ENCODE assay signal across 9 cellular contexts in the genomic region with DNA sequence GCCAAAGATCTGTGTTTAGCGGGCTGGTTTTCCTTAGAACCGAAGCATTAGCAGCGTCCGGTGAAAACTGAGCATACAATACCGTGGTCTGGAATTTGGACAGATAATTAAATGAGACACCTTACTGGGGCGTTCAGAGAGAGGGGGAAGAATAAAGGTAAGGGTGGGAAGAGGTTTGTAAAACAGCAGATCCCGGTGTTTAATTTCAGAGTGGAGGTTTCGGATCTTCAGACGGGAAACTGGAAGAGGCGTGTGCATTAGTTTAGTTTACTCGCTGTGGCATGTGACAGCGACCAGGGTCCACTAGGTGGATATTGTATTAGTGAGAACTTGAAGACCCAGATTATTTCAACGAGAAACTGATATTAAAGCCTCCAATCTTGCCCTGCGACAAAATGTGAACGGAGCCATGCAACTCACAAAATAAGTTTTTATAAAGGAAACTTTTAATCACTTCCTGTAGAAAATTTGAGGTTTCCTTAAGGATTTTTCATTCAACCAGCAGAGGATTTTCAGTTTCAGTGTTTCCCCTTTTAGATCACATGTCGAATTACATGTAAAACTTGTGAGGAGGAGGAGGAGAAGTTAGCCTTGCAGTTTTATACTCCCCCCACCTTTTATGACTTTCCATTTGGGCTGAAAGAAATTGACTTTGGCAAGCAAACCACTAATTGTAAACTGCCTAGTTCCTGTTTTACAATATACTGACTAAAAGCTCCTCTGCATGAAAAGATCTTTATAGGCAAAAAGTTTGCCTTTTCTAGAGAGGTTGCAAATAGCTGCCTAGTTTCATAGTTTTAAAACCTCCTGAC. TPM values are rescaled to one million over a fixed set of nuclear protein-coding genes. Genes with fewer than 3 reads are reported as not detected.
A peak's percentile ranks its signal among the peaks of the same experiment; 100 is the strongest.
DNase-seq lines count a peak whose midpoint lies in the region; ATAC-seq lines count a peak whose summit lies in the region.
"Had no signal": no experiment of that assay in that cellular context is flagged by ENCODE, and none has a peak within 500 bp of the region (broad histone marks: within the 10 kb centered on the region; RNA-seq: fewer than 3 reads in every experiment).

No MANE protein-coding gene starts in this region.

- peaks cover 22% of the 10 kb centered on the region for H3K4me1 Mint-ChIP-seq in stimulated activated memory B cell treated with anti-CD40 and anti-IgM and Interleukin-4, amounts not matched to agents 10 μg/mL and 1 μg/mL and 100 μg/mL, for 72 hours

- no peaks in the 10 kb centered on the region for H3K9me3 Mint-ChIP-seq in stimulated activated memory B cell treated with anti-CD40 and anti-IgM and Interleukin-4, amounts not matched to agents 10 μg/mL and 1 μg/mL and 100 μg/mL, for 72 hours

- peaks cover 27% of the 10 kb centered on the region for H3K36me3 ChIP-seq in SK-N-MC (ENCODE audit: insufficient read depth, low read length)

- peak overlapping the region; percentile 4 for H3K4me3 Mint-ChIP-seq in stimulated activated memory B cell treated with anti-CD40 and anti-IgM and Interleukin-4, amounts not matched to agents 10 μg/mL and 1 μg/mL and 100 μg/mL, for 72 hours

- no peak for ATAC-seq in stimulated activated memory B cell treated with anti-CD40 and anti-IgM and Interleukin-4, amounts not matched to agents 10 μg/mL and 1 μg/mL and 100 μg/mL, for 72 hours
- ATAC-seq in esophagus mucosa (no peak), HG02852 (IDR thresholded peaks at IDR 0.05; ENCODE audit: unreplicated experiment) (no peak)

- DNase-seq in DMS53 (lab: John Stamatoyannopoulos, UW) (peak; percentile 65), DMS53 treated with DMSO at 0.1 percent for 48 hours (lab: John Stamatoyannopoulos, UW; ENCODE audit: unreplicated experiment) (no peak), SK-N-MC (ENCODE audit: low read depth, low spot score) (no peak), hepatic stellate cell (ENCODE audit: low spot score) (peak; percentile 20), COR-L47 (lab: John Stamatoyannopoulos, UW) (no peak)

- H3K9ac ChIP-seq in SK-N-MC (ENCODE audit: insufficient read length): peak overlapping the region; percentile 73

- no peaks in the 10 kb centered on the region for H3K36me3 Mint-ChIP-seq in stimulated activated memory B cell treated with anti-CD40 and anti-IgM and Interleukin-4, amounts not matched to agents 10 μg/mL and 1 μg/mL and 100 μg/mL, for 72 hours

- no peak overlapping the region for H3K27ac Mint-ChIP-seq in stimulated activated memory B cell treated with anti-CD40 and anti-IgM and Interleukin-4, amounts not matched to agents 10 μg/mL and 1 μg/mL and 100 μg/mL, for 72 hours

- H3K9me3 ChIP-seq in SK-N-MC (ENCODE audit: low read depth, low read length): no peaks in the 10 kb centered on the region

- no peak overlapping the region for H3K27ac ChIP-seq in SK-N-MC
- H3K27ac ChIP-seq: 22Rv1 had no signal

- peak overlapping the region; percentile 89 for H3K4me3 ChIP-seq in SK-N-MC

- H3K27me3 Mint-ChIP-seq in stimulated activated memory B cell treated with anti-CD40 and anti-IgM and Interleukin-4, amounts not matched to agents 10 μg/mL and 1 μg/mL and 100 μg/mL, for 72 hours: peaks cover 50% of the 10 kb centered on the region

RNA-seq across cellular contexts. Expression of gene BAMBI, which starts 2.8 kb away (rescaled TPM):
- total RNA-seq in esophagus mucosa: 6.5 TPM

Comparison
In these comparisons a context has a peak if more than half of its experiments do, and no peak if none do; other contexts are left out.
1. DNase-seq: peak in DMS53 (single experiment) and hepatic stellate cell (single experiment); none in DMS53 treated with DMSO at 0.1 percent for 48 hours (single experiment), SK-N-MC (single experiment) and COR-L47 (single experiment).